In the genomic region with DNA sequence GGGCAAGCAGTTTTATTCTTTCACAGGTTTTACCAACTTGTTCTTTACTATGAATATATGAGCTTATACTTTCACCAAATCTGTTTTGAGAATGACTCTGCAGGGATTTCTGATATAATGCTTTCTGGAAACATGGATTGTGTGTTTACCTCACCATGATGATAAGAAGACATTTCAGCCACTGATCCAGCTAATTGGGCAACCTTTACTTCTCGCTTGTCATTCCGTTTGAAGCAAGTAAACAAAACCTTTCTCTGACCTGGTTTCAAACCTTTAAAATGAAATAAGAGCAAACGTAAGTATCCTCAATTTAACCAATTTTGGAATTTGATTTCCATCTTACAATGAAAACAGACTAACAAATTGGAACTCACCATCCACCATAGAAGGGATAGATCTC, we compare ENCODE assay signal across 20 cellular contexts. TPM values are rescaled to one million over a fixed set of nuclear protein-coding genes. Genes with fewer than 3 reads are reported as not detected.
DNase-seq lines count a peak whose midpoint lies in the region; ATAC-seq, FAIRE-seq and TF ChIP-seq lines count a peak whose summit lies in the region.
"Had no signal": no experiment of that assay in that cellular context is flagged by ENCODE, and none has a peak within 500 bp of the region (broad histone marks: within the 10 kb centered on the region; RNA-seq: fewer than 3 reads in every experiment).

No MANE protein-coding gene starts in this region.

- POLR2A ChIA-PET in activated CD4-positive, alpha-beta T cell treated with anti-CD3 and anti-CD28 coated beads for 36 hours (lab: Charles Lee): interaction anchor here (1.0 kb wide), 1 partner anchor 14 kb away, joined by 3 read pairs; a partner anchor contains a TSS

- H3K9ac ChIP-seq in mesenchymal stem cell (ENCODE audit: low read length): peak overlapping the region; percentile 12
- H3K9ac ChIP-seq: BLaER1 had no signal

- WGBS in mesenchymal stem cell: 97% methylated on average over 3 of the region's 3 CpGs

- no peak for FAIRE-seq in GM12891 (lab: Jason Lieb, UNC)
- FAIRE-seq: GM12878, GM18507 had no signal

- H3K4me2 ChIP-seq in GM23338 (no peak overlapping the region), mesenchymal stem cell (ENCODE audit: low read length, poor library complexity, severe bottlenecking) (no peak overlapping the region)
- H3K4me2 ChIP-seq: BLaER1 had no signal

- 0 out of 2 replicates have a peak overlapping the region, but pooled peaks have one; percentile 8 for H3K27ac ChIP-seq in GM23338 (ENCODE audit: low read depth)
- H3K27ac ChIP-seq in mesenchymal stem cell (ENCODE audit: low read length, poor library complexity, severe bottlenecking): no peak overlapping the region
- H3K27ac ChIP-seq: BLaER1, Peyer's patch had no signal

- no peak for ATAC-seq in activated CD4-positive, alpha-beta T cell treated with anti-CD3 and anti-CD28 coated beads for 36 hours
- ATAC-seq in GM23338: no peak
- ATAC-seq: GM12878, Right ventricle myocardium inferior had no signal

- no peak overlapping the region for H4K8ac ChIP-seq in mesenchymal stem cell (ENCODE audit: low read length)

- 0 out of 2 replicates have a peak, but pooled peaks cover 6% of the 10 kb centered on the region for H4K20me1 ChIP-seq in GM23338 (replicated peaks; ENCODE audit: insufficient read depth)

- no peaks in the 10 kb centered on the region for H3K79me2 ChIP-seq in GM23338 (replicated peaks; ENCODE audit: insufficient read depth)

- TF ChIP-seq POLR2A in GM12891 (IDR thresholded peaks at IDR 0.05; ENCODE audit: low read depth, low read length): no peak

- H3K4me1 Mint-ChIP-seq in activated CD4-positive, alpha-beta T cell treated with anti-CD3 and anti-CD28 coated beads, Interleukin-2, amount 10 ng/mL, durations not matched to agents 24 days and 14 days: peaks cover 27% of the 10 kb centered on the region
- peaks cover 13% of the 10 kb centered on the region for H3K4me1 Mint-ChIP-seq in activated CD4-positive, alpha-beta T cell treated with anti-CD3 and anti-CD28 coated beads for 36 hours
- H3K4me1 Mint-ChIP-seq in GM23338: no peaks in the 10 kb centered on the region
- peaks cover 26% of the 10 kb centered on the region for H3K4me1 Mint-ChIP-seq in activated T-helper 2 cell treated with anti-CD3 and anti-CD28 coated beads, Interferon-gamma antibody, Interleukin-2, Interleukin-4, amounts not matched to agents 10 μg/mL and 5 μg/mL and 100 μg/mL, durations not matched to agents 14 hours and 24 hours and 36 hours (ENCODE audit: low read depth)

- DNase-seq in activated CD4-positive, alpha-beta T cell treated with anti-CD3 and anti-CD28 coated beads, Interleukin-2, amount 10 ng/mL, durations not matched to agents 24 days and 14 days: no peak
- no peak for DNase-seq in activated CD4-positive, alpha-beta T cell treated with anti-CD3 and anti-CD28 coated beads for 36 hours
- DNase-seq in GM23338 (ENCODE audit: low spot score): no peak
- DNase-seq in activated T-helper 2 cell treated with anti-CD3 and anti-CD28 coated beads, Interferon-gamma antibody, Interleukin-2, Interleukin-4, amounts not matched to agents 10 μg/mL and 5 μg/mL and 100 μg/mL, durations not matched to agents 14 hours and 24 hours and 36 hours (ENCODE audit: low spot score): no peak
- no peak for DNase-seq in mesenchymal stem cell
- no peak for DNase-seq in GM12891 (ENCODE audit: insufficient read length, low spot score)
- no peak for DNase-seq in stimulated activated CD4-positive, alpha-beta T cell treated with anti-CD3 and anti-CD28 coated beads, Interleukin-15, amount 100 ng/mL, for 24 hours
- DNase-seq in NCI-H1048 (lab: John Stamatoyannopoulos, UW): no peak
- DNase-seq: DND-41, KG1, NCI-H1092 treated with DMSO at 0.1 percent for 48 hours, NCI-H2081 treated with DMSO at 0.1 percent for 48 hours, NCI-H510A treated with DMSO at 0.1 percent for 48 hours, Peyer's patch had no signal

- no peak overlapping the region for H3K14ac ChIP-seq in mesenchymal stem cell (ENCODE audit: low read length in 2 of 2)

- H3K9me2 ChIP-seq in GM23338 (ENCODE audit: insufficient read depth): no peaks in the 10 kb centered on the region

- no peaks in the 10 kb centered on the region for H3K27me3 ChIP-seq in GM23338 (ENCODE audit: insufficient read depth)
- H3K27me3 ChIP-seq in mesenchymal stem cell (ENCODE audit: control insufficient read depth in 1 of 2, insufficient read depth in 1 of 2, low read length in 2 of 2): no peaks in the 10 kb centered on the region
- H3K27me3 ChIP-seq: BLaER1, Peyer's patch had no signal

- H3K4me1 ChIP-seq in GM23338 (ENCODE audit: insufficient read depth): no peaks in the 10 kb centered on the region
- no peaks in the 10 kb centered on the region for H3K4me1 ChIP-seq in mesenchymal stem cell (ENCODE audit: control insufficient read depth, insufficient read depth, low read depth, low read length)
- H3K4me1 ChIP-seq: BLaER1, Peyer's patch had no signal

- H3K27me3 Mint-ChIP-seq in activated CD4-positive, alpha-beta T cell treated with anti-CD3 and anti-CD28 coated beads, Interleukin-2, amount 10 ng/mL, durations not matched to agents 24 days and 14 days: no peaks in the 10 kb centered on the region
- H3K27me3 Mint-ChIP-seq in activated CD4-positive, alpha-beta T cell treated with anti-CD3 and anti-CD28 coated beads for 36 hours: no peaks in the 10 kb centered on the region
- H3K27me3 Mint-ChIP-seq in GM23338 (ENCODE audit: insufficient read depth, low read depth, poor library complexity): no peaks in the 10 kb centered on the region
- no peaks in the 10 kb centered on the region for H3K27me3 Mint-ChIP-seq in activated T-helper 2 cell treated with anti-CD3 and anti-CD28 coated beads, Interferon-gamma antibody, Interleukin-2, Interleukin-4, amounts not matched to agents 10 μg/mL and 5 μg/mL and 100 μg/mL, durations not matched to agents 14 hours and 24 hours and 36 hours (ENCODE audit: low read depth)

- no peak overlapping the region for H2BK12ac ChIP-seq in mesenchymal stem cell (ENCODE audit: low read length in 2 of 2)

- H3K23ac ChIP-seq in mesenchymal stem cell (ENCODE audit: low read length in 2 of 2): no peak overlapping the region

- no peak overlapping the region for H2BK5ac ChIP-seq in mesenchymal stem cell (ENCODE audit: low read depth, low read length, poor library complexity, severe bottlenecking)

- no peak overlapping the region for H4K91ac ChIP-seq in mesenchymal stem cell (ENCODE audit: low read length)

- H3K9me3 Mint-ChIP-seq in activated CD4-positive, alpha-beta T cell treated with anti-CD3 and anti-CD28 coated beads, Interleukin-2, amount 10 ng/mL, durations not matched to agents 24 days and 14 days: no peaks in the 10 kb centered on the region
- no peaks in the 10 kb centered on the region for H3K9me3 Mint-ChIP-seq in activated CD4-positive, alpha-beta T cell treated with anti-CD3 and anti-CD28 coated beads for 36 hours (ENCODE audit: low read depth)
- no peaks in the 10 kb centered on the region for H3K9me3 Mint-ChIP-seq in GM23338
- no peaks in the 10 kb centered on the region for H3K9me3 Mint-ChIP-seq in activated T-helper 2 cell treated with anti-CD3 and anti-CD28 coated beads, Interferon-gamma antibody, Interleukin-2, Interleukin-4, amounts not matched to agents 10 μg/mL and 5 μg/mL and 100 μg/mL, durations not matched to agents 14 hours and 24 hours and 36 hours

- H3K27ac Mint-ChIP-seq in activated CD4-positive, alpha-beta T cell treated with anti-CD3 and anti-CD28 coated beads, Interleukin-2, amount 10 ng/mL, durations not matched to agents 24 days and 14 days: peak overlapping the region; percentile 50
- no peak overlapping the region for H3K27ac Mint-ChIP-seq in activated CD4-positive, alpha-beta T cell treated with anti-CD3 and anti-CD28 coated beads for 36 hours
- no peak overlapping the region for H3K27ac Mint-ChIP-seq in GM23338
- peak overlapping the region; percentile 39 for H3K27ac Mint-ChIP-seq in activated T-helper 2 cell treated with anti-CD3 and anti-CD28 coated beads, Interferon-gamma antibody, Interleukin-2, Interleukin-4, amounts not matched to agents 10 μg/mL and 5 μg/mL and 100 μg/mL, durations not matched to agents 14 hours and 24 hours and 36 hours

- no peak overlapping the region for H2BK120ac ChIP-seq in mesenchymal stem cell (ENCODE audit: low read depth, low read length)

- CTCF ChIA-PET in activated CD4-positive, alpha-beta T cell treated with anti-CD3 and anti-CD28 coated beads for 36 hours (lab: Charles Lee): interaction anchor here (1.7 to 6.6 kb wide), 2 partner anchors 129 to 156 kb away, joined by 7 to 56 read pairs; no protein-coding TSS in a partner anchor

- H2AK5ac ChIP-seq in mesenchymal stem cell (ENCODE audit: low read length, severe bottlenecking): no peak overlapping the region

- H3K79me1 ChIP-seq in mesenchymal stem cell (replicated peaks; ENCODE audit: low read length, poor library complexity, severe bottlenecking): no peaks in the 10 kb centered on the region

- no peak overlapping the region for H2AFZ ChIP-seq in GM23338
- H2AFZ ChIP-seq in mesenchymal stem cell (ENCODE audit: low read depth, low read length): no peak overlapping the region

- no peak for TF ChIP-seq CTCF in GM23338 (conservative IDR thresholded peaks at IDR 0.05; ENCODE audit: low read depth in 2 of 2)

- H3K4me3 ChIP-seq in GM23338 (no peak overlapping the region), mesenchymal stem cell (ENCODE audit: insufficient read depth in 1 of 2, low read depth in 1 of 2, low read length in 2 of 2) (no peak overlapping the region)
- H3K4me3 ChIP-seq: BLaER1, GM12878, Peyer's patch had no signal

- no peak overlapping the region for H3K18ac ChIP-seq in mesenchymal stem cell (ENCODE audit: low read depth in 1 of 2, low read length in 2 of 2)

- H2BK15ac ChIP-seq in mesenchymal stem cell (ENCODE audit: low read depth, poor library complexity, severe bottlenecking): no peak overlapping the region

- peaks cover 21% of the 10 kb centered on the region; the same call in 1 of the 2 replicates for H3F3A ChIP-seq in GM23338 (replicated peaks; ENCODE audit: low read depth)

- intact Hi-C loops in activated CD4-positive, alpha-beta T cell treated with anti-CD3 and anti-CD28 coated beads, Interleukin-2, amount 10 ng/mL, durations not matched to agents 24 days and 14 days (cut with micrococcal nuclease): loop anchor here (5.0 kb wide), 1 partner anchor 42 kb away; a partner anchor contains a TSS
- intact Hi-C loops in activated CD4-positive, alpha-beta T cell treated with anti-CD3 and anti-CD28 coated beads for 36 hours (cut with DNase I, micrococcal nuclease): loop anchor here in 1 of 2 experiments (5.0 kb wide), 2 partner anchors 38 to 47 kb away; a partner anchor contains a TSS
- intact Hi-C loops in activated T-helper 2 cell treated with anti-CD3 and anti-CD28 coated beads, Interferon-gamma antibody, Interleukin-2, Interleukin-4, amounts not matched to agents 10 μg/mL and 5 μg/mL and 100 μg/mL, durations not matched to agents 14 hours and 24 hours and 36 hours (cut with micrococcal nuclease): loop anchor here (5.0 kb wide), 2 partner anchors 38 to 42 kb away; a partner anchor contains a TSS

- no peaks in the 10 kb centered on the region for H3K9me3 ChIP-seq in mesenchymal stem cell (ENCODE audit: control insufficient read depth, low read length)
- H3K9me3 ChIP-seq: BLaER1, Peyer's patch had no signal

- H3K4me3 Mint-ChIP-seq in activated CD4-positive, alpha-beta T cell treated with anti-CD3 and anti-CD28 coated beads, Interleukin-2, amount 10 ng/mL, durations not matched to agents 24 days and 14 days: no peak overlapping the region
- no peak overlapping the region for H3K4me3 Mint-ChIP-seq in activated CD4-positive, alpha-beta T cell treated with anti-CD3 and anti-CD28 coated beads for 36 hours
- no peak overlapping the region for H3K4me3 Mint-ChIP-seq in GM23338
- no peak overlapping the region for H3K4me3 Mint-ChIP-seq in activated T-helper 2 cell treated with anti-CD3 and anti-CD28 coated beads, Interferon-gamma antibody, Interleukin-2, Interleukin-4, amounts not matched to agents 10 μg/mL and 5 μg/mL and 100 μg/mL, durations not matched to agents 14 hours and 24 hours and 36 hours (ENCODE audit: low read depth)

- peaks cover 57% of the 10 kb centered on the region for H3K36me3 Mint-ChIP-seq in activated CD4-positive, alpha-beta T cell treated with anti-CD3 and anti-CD28 coated beads, Interleukin-2, amount 10 ng/mL, durations not matched to agents 24 days and 14 days (ENCODE audit: low read depth)
- H3K36me3 Mint-ChIP-seq in activated CD4-positive, alpha-beta T cell treated with anti-CD3 and anti-CD28 coated beads for 36 hours (ENCODE audit: low read depth): peaks cover 69% of the 10 kb centered on the region
- H3K36me3 Mint-ChIP-seq in GM23338 (ENCODE audit: low read depth): peaks cover 99% of the 10 kb centered on the region
- peaks cover 77% of the 10 kb centered on the region for H3K36me3 Mint-ChIP-seq in activated T-helper 2 cell treated with anti-CD3 and anti-CD28 coated beads, Interferon-gamma antibody, Interleukin-2, Interleukin-4, amounts not matched to agents 10 μg/mL and 5 μg/mL and 100 μg/mL, durations not matched to agents 14 hours and 24 hours and 36 hours (ENCODE audit: low read depth)

- no peak overlapping the region for H3K4ac ChIP-seq in mesenchymal stem cell (ENCODE audit: low read depth in 1 of 2, low read length in 2 of 2)

- H3K36me3 ChIP-seq in GM23338 (ENCODE audit: insufficient read depth): peaks cover 97% of the 10 kb centered on the region
- peaks cover 0 to 18% of the 10 kb centered on the region in 2 experiments for H3K36me3 ChIP-seq in mesenchymal stem cell (ENCODE audit: control insufficient read depth in 1 of 2, insufficient read depth in 2 of 2, low read depth in 1 of 2, low read length in 2 of 2)
- H3K36me3 ChIP-seq: Peyer's patch had no signal

RNA-seq across cellular contexts. Expression of a gene that starts 13.7 kb away (rescaled TPM):
- 189 and 194 TPM in 2 replicates for total RNA-seq in activated CD4-positive, alpha-beta T cell treated with anti-CD3 and anti-CD28 coated beads, Interleukin-2, amount 10 ng/mL, durations not matched to agents 24 days and 14 days
- 100 to 1,000 TPM; 245 to 322 TPM for total RNA-seq in activated CD4-positive, alpha-beta T cell treated with anti-CD3 and anti-CD28 coated beads for 36 hours
- total RNA-seq in GM23338 (2014; rRNA removed; shearing (Covaris generic)): 258 and 263 TPM in 2 replicates
- 442 and 485 TPM in 2 replicates for polyA plus RNA-seq in GM23338 (2016; fragmentation: Nextera tagmentation; extraction: Ambion mirVana)
- total RNA-seq in activated T-helper 2 cell treated with anti-CD3 and anti-CD28 coated beads, Interferon-gamma antibody, Interleukin-2, Interleukin-4, amounts not matched to agents 10 μg/mL and 5 μg/mL and 100 μg/mL, durations not matched to agents 14 hours and 24 hours and 36 hours: 193 and 199 TPM in 2 replicates
- 14.5 TPM for polyA plus RNA-seq in mesenchymal stem cell (2013, experiment 1 of 2)
- polyA plus RNA-seq in mesenchymal stem cell (2013, experiment 2 of 2): 15.0 TPM
- polyA plus RNA-seq in GM12891 (2012; ENCODE audit: low read depth, missing spikeins): 65.4 TPM

RNA-seq across cellular contexts. Expression of a gene that starts 39.2 kb away (rescaled TPM):
- total RNA-seq in activated CD4-positive, alpha-beta T cell treated with anti-CD3 and anti-CD28 coated beads, Interleukin-2, amount 10 ng/mL, durations not matched to agents 24 days and 14 days: 113 and 117 TPM in 2 replicates
- 10 to 100 TPM; 40.2 to 45.6 TPM for total RNA-seq in activated CD4-positive, alpha-beta T cell treated with anti-CD3 and anti-CD28 coated beads for 36 hours
- 78.9 and 87.2 TPM in 2 replicates for total RNA-seq in GM23338 (2014; rRNA removed; shearing (Covaris generic))
- polyA plus RNA-seq in GM23338 (2016; fragmentation: Nextera tagmentation; extraction: Ambion mirVana): 37.6 and 38.7 TPM in 2 replicates
- total RNA-seq in activated T-helper 2 cell treated with anti-CD3 and anti-CD28 coated beads, Interferon-gamma antibody, Interleukin-2, Interleukin-4, amounts not matched to agents 10 μg/mL and 5 μg/mL and 100 μg/mL, durations not matched to agents 14 hours and 24 hours and 36 hours: 54.6 and 59.3 TPM in 2 replicates
- 339 TPM for polyA plus RNA-seq in mesenchymal stem cell (2013, experiment 1 of 2)
- 339 TPM for polyA plus RNA-seq in mesenchymal stem cell (2013, experiment 2 of 2)
- polyA plus RNA-seq in GM12891 (2012; ENCODE audit: low read depth, missing spikeins): 5.1 TPM

RNA-seq across cellular contexts. Expression of a gene that starts 39.5 kb away (rescaled TPM):
- 0.23 and 0.38 TPM in 2 replicates for total RNA-seq in activated CD4-positive, alpha-beta T cell treated with anti-CD3 and anti-CD28 coated beads, Interleukin-2, amount 10 ng/mL, durations not matched to agents 24 days and 14 days
- not detected for total RNA-seq in activated CD4-positive, alpha-beta T cell treated with anti-CD3 and anti-CD28 coated beads for 36 hours
- 1.4 and 2.8 TPM in 2 replicates for total RNA-seq in GM23338 (2014; rRNA removed; shearing (Covaris generic))
- not detected in 2 replicates for polyA plus RNA-seq in GM23338 (2016; fragmentation: Nextera tagmentation; extraction: Ambion mirVana)
- total RNA-seq in activated T-helper 2 cell treated with anti-CD3 and anti-CD28 coated beads, Interferon-gamma antibody, Interleukin-2, Interleukin-4, amounts not matched to agents 10 μg/mL and 5 μg/mL and 100 μg/mL, durations not matched to agents 14 hours and 24 hours and 36 hours: 0.48 TPM in 1 of 2 replicates, not detected in the other
- 0.44 TPM for polyA plus RNA-seq in mesenchymal stem cell (2013, experiment 1 of 2)
- 0.29 TPM for polyA plus RNA-seq in mesenchymal stem cell (2013, experiment 2 of 2)
- polyA plus RNA-seq in GM12891 (2012; ENCODE audit: low read depth, missing spikeins): 0.21 TPM
- total RNA-seq: A172, GM12878, M059J had no signal

Comparison
In these comparisons a context has a peak if more than half of its experiments do, and no peak if none do; other contexts are left out.
1. H3K27ac Mint-ChIP-seq: peak in activated CD4-positive, alpha-beta T cell treated with anti-CD3 and anti-CD28 coated beads, Interleukin-2, amount 10 ng/mL, durations not matched to agents 24 days and 14 days (single experiment) and activated T-helper 2 cell treated with anti-CD3 and anti-CD28 coated beads, Interferon-gamma antibody, Interleukin-2, Interleukin-4, amounts not matched to agents 10 μg/mL and 5 μg/mL and 100 μg/mL, durations not matched to agents 14 hours and 24 hours and 36 hours (single experiment); none in activated CD4-positive, alpha-beta T cell treated with anti-CD3 and anti-CD28 coated beads for 36 hours (single experiment) and GM23338 (single experiment).